In genomic region chr5:158549306-158549705, GRCh38 we compare ENCODE assay signal across 27 cellular contexts.
"Had no signal": no experiment of that assay in that cellular context is flagged by ENCODE, and none has a peak within 500 bp of the region (broad histone marks: within the 10 kb centered on the region; RNA-seq: fewer than 3 reads in every experiment).

No MANE protein-coding gene starts in this region.

- H3K4me1 ChIP-seq: colonic mucosa, left lung, parathyroid adenoma, upper lobe of left lung had no signal

- H2AFZ ChIP-seq: parathyroid adenoma had no signal

- H3K4me2 ChIP-seq: smooth muscle cell had no signal

- H3K36me3 ChIP-seq: colonic mucosa, left lung, neutrophil, right lobe of liver, stomach, thoracic aorta, tibial nerve, upper lobe of left lung had no signal

- H3K9ac ChIP-seq: parathyroid adenoma had no signal

- H3K9me3 ChIP-seq: colonic mucosa, neutrophil, right lobe of liver, stomach, thoracic aorta, upper lobe of left lung had no signal

- H3K27me3 ChIP-seq: colonic mucosa, left lung, neutrophil, right lobe of liver, stomach, tibial nerve, upper lobe of left lung had no signal

- H3K27ac ChIP-seq: colonic mucosa, epithelial cell of prostate, left lung, neutrophil, parathyroid adenoma, right lobe of liver, stomach, thoracic aorta, tibial nerve, upper lobe of left lung had no signal

- DNase-seq: central memory CD4-positive, alpha-beta T cell; colonic mucosa; effector CD8-positive, alpha-beta T cell; endodermal cell; hypothalamus; immature natural killer cell; left cardiac atrium; left lung; mesendoderm; midbrain; naive thymus-derived CD8-positive, alpha-beta T cell; nephron progenitor cell; right lobe of liver; stimulated activated CD4-positive, alpha-beta T cell treated with anti-CD3 and anti-CD28 coated beads, Interleukin-12 subunit alpha, Interleukin-12 subunit beta, amount 100 ng/mL, for 4 hours; stimulated activated CD4-positive, alpha-beta T cell treated with anti-CD3 and anti-CD28 coated beads, Interleukin-1b, Interleukin-23, amount 100 ng/mL, for 48 hours; stimulated activated CD4-positive, alpha-beta T cell treated with anti-CD3 and anti-CD28 coated beads, Interleukin-4, amount 100 ng/mL, for 1 hour; stimulated activated CD8-positive, alpha-beta memory T cell treated with anti-CD3 and anti-CD28 coated beads, Interleukin-4, amount 100 ng/mL, for 48 hours; stimulated activated naive CD4-positive, alpha-beta T cell; stomach; substantia nigra; upper lobe of left lung had no signal

- H3K4me3 ChIP-seq: colonic mucosa, left lung, right lobe of liver, smooth muscle cell, stomach, thoracic aorta, tibial nerve, upper lobe of left lung had no signal
